Comparison of ENCODE assay signal across 14 cellular contexts in the genomic region with DNA sequence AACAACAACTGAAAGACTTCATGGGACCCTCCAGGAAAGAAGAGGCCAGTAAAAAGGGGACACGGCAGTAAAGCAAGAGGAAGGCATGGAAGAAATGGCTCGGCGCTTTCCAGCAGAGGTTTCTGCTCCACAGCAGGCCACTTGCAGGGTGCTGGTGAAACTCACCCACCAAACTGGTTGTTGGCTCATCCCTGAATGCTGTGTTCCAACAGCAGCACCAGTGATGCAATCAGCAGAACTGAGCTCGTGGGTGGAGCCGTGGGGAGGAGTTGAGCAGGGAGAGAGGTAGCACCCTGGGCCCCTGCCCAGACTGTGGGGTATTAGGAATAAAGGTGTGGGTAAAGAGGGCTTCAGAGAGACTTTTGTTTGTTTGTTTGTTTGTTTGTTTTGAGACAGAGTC.
A peak's percentile ranks its signal among the peaks of the same experiment; 100 is the strongest.
DNase-seq lines count a peak whose midpoint lies in the region; ATAC-seq, FAIRE-seq and TF ChIP-seq lines count a peak whose summit lies in the region.
"Had no signal": no experiment of that assay in that cellular context is flagged by ENCODE, and none has a peak within 500 bp of the region (broad histone marks: within the 10 kb centered on the region; RNA-seq: fewer than 3 reads in every experiment).

No MANE protein-coding gene starts in this region.

- H3K9me3 ChIP-seq in right atrium auricular region = no peaks in the 10 kb centered on the region
- H3K9me3 ChIP-seq in astrocyte (ENCODE audit: insufficient read depth, low read depth, low read length) = no peaks in the 10 kb centered on the region

- H3K27ac Mint-ChIP-seq in astrocyte (ENCODE audit: unreplicated experiment) (no peak overlapping the region), glutamatergic neuron (ENCODE audit: unreplicated experiment) (no peak overlapping the region)
- H3K27ac Mint-ChIP-seq: B cell had no signal

- no peaks in the 10 kb centered on the region for H3K79me2 ChIP-seq in astrocyte (ENCODE audit: insufficient read depth, low read length)

- peaks cover 2% of the 10 kb centered on the region for H3K9me3 Mint-ChIP-seq in astrocyte (ENCODE audit: unreplicated experiment)
- peaks cover 2% of the 10 kb centered on the region for H3K9me3 Mint-ChIP-seq in glutamatergic neuron (ENCODE audit: unreplicated experiment)

- intact Hi-C loops in Right ventricle myocardium inferior (cut with DNase I) = no loop called here

- H2AFZ ChIP-seq in astrocyte (ENCODE audit: low read depth, low read length) = no peak overlapping the region

- in situ Hi-C loops in GM13976 (cut with MboI; ENCODE audit: low sequenced_read_pairs, unreplicated experiment) = no loop called here

- H3K36me3 ChIP-seq in right atrium auricular region (no peaks in the 10 kb centered on the region), astrocyte (ENCODE audit: insufficient read depth, low read length) (no peaks in the 10 kb centered on the region)

- TF ChIP-seq CTCF in right atrium auricular region (IDR thresholded peaks at IDR 0.05) = no peak
- TF ChIP-seq CTCF in astrocyte (IDR thresholded peaks at IDR 0.05; ENCODE audit: insufficient read depth, low read depth, low read length) = no peak
- TF ChIP-seq CTCF in GM13976 (IDR thresholded peaks at IDR 0.05; ENCODE audit: borderline replicate concordance, control extremely low read depth, extremely low read depth, insufficient read depth, missing control alignments) = no peak
- TF ChIP-seq CTCF in glutamatergic neuron (IDR thresholded peaks at IDR 0.05; ENCODE audit: partially characterized antibody, unreplicated experiment) = no peak

- no peak overlapping the region for H3K9ac ChIP-seq in astrocyte (ENCODE audit: low read length)

- peaks cover 3% of the 10 kb centered on the region for H3K27me3 Mint-ChIP-seq in astrocyte (ENCODE audit: low read depth, unreplicated experiment)
- no peaks in the 10 kb centered on the region for H3K27me3 Mint-ChIP-seq in glutamatergic neuron (ENCODE audit: unreplicated experiment)

- H3K4me1 Mint-ChIP-seq in astrocyte (ENCODE audit: low read depth, unreplicated experiment) (peaks cover 16% of the 10 kb centered on the region), glutamatergic neuron (ENCODE audit: low read depth, unreplicated experiment) (peaks cover 3% of the 10 kb centered on the region)

- H3K4me3 Mint-ChIP-seq in astrocyte (ENCODE audit: unreplicated experiment) (no peak overlapping the region), glutamatergic neuron (ENCODE audit: unreplicated experiment) (no peak overlapping the region)
- H3K4me3 Mint-ChIP-seq: B cell had no signal

- no peak overlapping the region for H3K4me2 ChIP-seq in astrocyte (ENCODE audit: low read length)

- FAIRE-seq in astrocyte (lab: Jason Lieb, UNC) = no peak
- FAIRE-seq: GM19239 had no signal

- H3K27ac ChIP-seq in right atrium auricular region = no peak overlapping the region
- H3K27ac ChIP-seq in astrocyte (ENCODE audit: low read depth, low read length) = no peak overlapping the region

- H3K36me3 Mint-ChIP-seq in astrocyte (ENCODE audit: low read depth, unreplicated experiment) (no peaks in the 10 kb centered on the region), glutamatergic neuron (ENCODE audit: unreplicated experiment) (peaks cover 3% of the 10 kb centered on the region)

- DNase-seq in right atrium auricular region (ENCODE audit: low spot score) (peak; percentile 64), Right ventricle myocardium inferior (ENCODE audit: missing footprints) (no peak), astrocyte (ENCODE audit: low read depth) (peak; percentile 7), iris pigment epithelial cell (ENCODE audit: low read depth) (peak; percentile 69), GM13976 (ENCODE audit: low spot score) (no peak), glutamatergic neuron (no peak)
- DNase-seq: activated gamma-delta T cell; NCI-H2081; stimulated activated CD4-positive, alpha-beta T cell treated with anti-CD3 and anti-CD28 coated beads, Interleukin-4, amount 100 ng/mL, for 4 hours; substantia nigra had no signal

- H3K4me3 ChIP-seq in right atrium auricular region (no peak overlapping the region), astrocyte (ENCODE audit: insufficient read depth, low read depth, low read length) (no peak overlapping the region)

- H3K4me1 ChIP-seq in right atrium auricular region (peaks cover 0 to 1% of the 10 kb centered on the region in 2 donors), astrocyte (ENCODE audit: insufficient read depth, low read length) (peaks cover 12% of the 10 kb centered on the region)

- H3K27me3 ChIP-seq in right atrium auricular region (no peaks in the 10 kb centered on the region), astrocyte (ENCODE audit: insufficient read depth, low read length) (no peaks in the 10 kb centered on the region)

- no peaks in the 10 kb centered on the region for H4K20me1 ChIP-seq in astrocyte (ENCODE audit: insufficient read depth, low read length)

- ATAC-seq in Right ventricle myocardium inferior (no peak), GM21423 (IDR thresholded peaks at IDR 0.05; ENCODE audit: unreplicated experiment) (no peak), HG03025 (IDR thresholded peaks at IDR 0.05; ENCODE audit: low FRiP score, unreplicated experiment) (no peak)

Comparison
In these comparisons a context has a peak if more than half of its experiments do, and no peak if none do; other contexts are left out.
1. DNase-seq: peak in right atrium auricular region (single experiment), astrocyte (single experiment) and iris pigment epithelial cell (single experiment); none in Right ventricle myocardium inferior (single experiment), GM13976 (single experiment) and glutamatergic neuron (single experiment).